10 cellular contexts compared by ENCODE assay signal in the genomic region with DNA sequence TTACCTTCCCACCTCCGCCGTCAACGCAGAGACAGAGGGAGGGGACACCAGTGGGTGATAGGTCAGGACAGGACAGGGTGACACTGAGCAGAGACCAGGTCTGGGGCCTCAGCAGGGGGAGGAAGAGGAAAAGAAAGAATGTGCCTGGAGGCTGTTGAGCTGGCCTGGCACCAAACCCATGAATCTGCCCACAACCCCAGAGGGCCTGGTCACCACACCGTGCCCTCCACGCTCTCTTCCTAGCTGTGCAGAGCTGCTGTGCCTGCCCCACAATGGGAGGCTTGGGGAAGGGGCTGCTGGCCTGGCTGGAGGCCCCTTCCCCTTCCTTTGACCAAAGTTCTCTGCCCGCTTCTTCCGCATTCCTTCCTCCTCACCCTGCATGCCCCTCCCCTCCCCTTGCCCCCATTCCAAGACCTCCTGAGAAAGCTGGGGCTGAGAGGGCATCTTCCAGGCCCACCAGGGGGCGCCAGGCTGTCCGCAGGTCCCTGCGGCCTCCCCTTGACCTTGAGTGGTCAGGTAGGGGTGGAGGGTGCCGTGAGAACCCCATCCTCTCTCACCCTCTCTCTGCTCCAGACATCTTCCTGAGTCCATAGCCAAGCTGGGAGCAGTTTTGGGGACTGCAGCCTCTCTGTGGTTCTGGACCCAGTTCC. TPM values are rescaled to one million over a fixed set of nuclear protein-coding genes. Genes with fewer than 3 reads are reported as not detected.
A peak's percentile ranks its signal among the peaks of the same experiment; 100 is the strongest.
DNase-seq lines count a peak whose midpoint lies in the region; ATAC-seq, FAIRE-seq and TF ChIP-seq lines count a peak whose summit lies in the region.
"Had no signal": no experiment of that assay in that cellular context is flagged by ENCODE, and none has a peak within 500 bp of the region (broad histone marks: within the 10 kb centered on the region; RNA-seq: fewer than 3 reads in every experiment).

No MANE protein-coding gene starts in this region.

- peaks cover 7% of the 10 kb centered on the region for H3K4me1 ChIP-seq in left ventricle myocardium inferior
- peaks cover 7% of the 10 kb centered on the region; the same call in 1 of the 2 replicates for H3K4me1 ChIP-seq in PC-3 (ENCODE audit: insufficient read depth, low read length)
- peaks cover 6 to 13% (median 10%) of the 10 kb centered on the region in 4 donors for H3K4me1 ChIP-seq in transverse colon
- no peaks in the 10 kb centered on the region for H3K4me1 ChIP-seq in kidney (ENCODE audit: control insufficient read depth in 1 of 2, insufficient read depth in 1 of 2, low read depth in 1 of 2, low read length in 2 of 2)

- H3K27ac ChIP-seq in left ventricle myocardium inferior (replicated peaks), result no peak overlapping the region
- no peak overlapping the region for H3K27ac ChIP-seq in PC-3 (ENCODE audit: low read length)
- H3K27ac ChIP-seq in transverse colon, result no peak overlapping the region
- H3K27ac ChIP-seq in kidney (ENCODE audit: low read depth in 2 of 2, low read length in 2 of 2), result no peak overlapping the region

- no peaks in the 10 kb centered on the region for H3K79me2 ChIP-seq in PC-3 (ENCODE audit: low read length)

- no peaks in the 10 kb centered on the region for H3K9me3 ChIP-seq in left ventricle myocardium inferior (replicated peaks)
- H3K9me3 ChIP-seq in PC-3 (ENCODE audit: low read length), result no peaks in the 10 kb centered on the region
- H3K9me3 ChIP-seq in transverse colon, result no peaks in the 10 kb centered on the region
- H3K9me3 ChIP-seq in kidney (ENCODE audit: control insufficient read depth in 1 of 2, low read length in 2 of 2), result no peaks in the 10 kb centered on the region

- ATAC-seq in Right ventricle myocardium superior (ENCODE audit: poor library complexity) (no peak), PC-3 (peak; percentile 31), esophagus mucosa (peak; percentile 7)

- H4K20me1 ChIP-seq in PC-3 (ENCODE audit: low read length), result no peaks in the 10 kb centered on the region

- no peak for TF ChIP-seq EP300 in transverse colon (IDR thresholded peaks at IDR 0.05; ENCODE audit: low read depth)

- TF ChIP-seq CTCF in left ventricle myocardium inferior (IDR thresholded peaks at IDR 0.05; ENCODE audit: borderline replicate concordance) (peak; percentile 44), PC-3 (conservative IDR thresholded peaks at IDR 0.05; ENCODE audit: low read depth, low read length) (peak; percentile 62), transverse colon (IDR thresholded peaks at IDR 0.05) (peak in 3 of 5 experiments; percentile 13 to 31 (median 16)), kidney (IDR thresholded peaks at IDR 0.05; ENCODE audit: borderline replicate concordance, extremely low read depth, insufficient read depth) (no peak)

- POLR2A ChIA-PET in PC-3 (lab: Charles Lee; ENCODE audit: unreplicated experiment), result no interaction called here

- 38% methylated on average over 11 of the region's 11 CpGs; no CpG with 5 or more reads in 1 of the 2 donors for WGBS in transverse colon (ENCODE audit: low coverage in 1 of 2), 2 donors

- no TSS peak for BruUV-seq in PC-3 (replicated peaks; lab: Mats Ljungman, UMichigan)

- intact Hi-C loops in left ventricle myocardium inferior (cut with micrococcal nuclease), result no loop called here
- intact Hi-C loops in Right ventricle myocardium superior (cut with DNase I), result no loop called here
- intact Hi-C loops in PC-3 (cut with micrococcal nuclease), result no loop called here
- intact Hi-C loops in transverse colon (cut with DNase I; ENCODE audit: low total_unique reads), result no loop called here
- intact Hi-C loops in kidney (cut with DNase I), result no loop called here

- no peak overlapping the region for H3K9ac ChIP-seq in PC-3 (ENCODE audit: low read length)
- H3K9ac ChIP-seq in kidney (ENCODE audit: low read length in 2 of 2), result no peak overlapping the region

- H3K4me2 ChIP-seq in PC-3 (ENCODE audit: low read length), result 0 out of 2 replicates have a peak overlapping the region, but pooled peaks have one; percentile 24

- DNase-seq in left ventricle myocardium inferior, result no peak
- no peak for DNase-seq in Right ventricle myocardium superior
- DNase-seq in PC-3, result peak; percentile 50
- no peak for DNase-seq in transverse colon
- no peak for DNase-seq in Kasumi-1 (lab: John Stamatoyannopoulos, UW)
- DNase-seq in kidney, result no peak
- DNase-seq in ureter (ENCODE audit: low spot score), result no peak
- DNase-seq: NCI-H1436 had no signal

- no peaks in the 10 kb centered on the region for H3F3A ChIP-seq in PC-3 (ENCODE audit: low read length, unreplicated experiment)

- H3K36me3 ChIP-seq in left ventricle myocardium inferior, result no peaks in the 10 kb centered on the region
- H3K36me3 ChIP-seq in PC-3 (ENCODE audit: low read depth, low read length), result no peaks in the 10 kb centered on the region
- no peaks in the 10 kb centered on the region for H3K36me3 ChIP-seq in transverse colon
- H3K36me3 ChIP-seq in kidney (ENCODE audit: control insufficient read depth in 1 of 2, insufficient read depth in 2 of 2, low read length in 2 of 2), result no peaks in the 10 kb centered on the region

- H3K27me3 ChIP-seq in left ventricle myocardium inferior (ENCODE audit: low read depth), result peaks cover 95% of the 10 kb centered on the region
- peaks cover 21% of the 10 kb centered on the region for H3K27me3 ChIP-seq in PC-3 (ENCODE audit: low read length)
- peaks cover 64% of the 10 kb centered on the region for H3K27me3 ChIP-seq in transverse colon

- TF ChIP-seq POLR2A in transverse colon (IDR thresholded peaks at IDR 0.05), result no peak

- H3K9me2 ChIP-seq in PC-3 (replicated peaks; ENCODE audit: low read length), result no peaks in the 10 kb centered on the region

- CTCF ChIA-PET in PC-3 (lab: Charles Lee), result interaction anchor here (0.6 kb wide), 1 partner anchor 227 kb away, joined by 3 read pairs; no protein-coding TSS in a partner anchor

- no peak for FAIRE-seq in kidney (lab: Jason Lieb, UNC)

- H2AFZ ChIP-seq in PC-3 (ENCODE audit: low read length), result no peak overlapping the region

- H3K4me3 ChIP-seq in left ventricle myocardium inferior (no peak overlapping the region), PC-3 (ENCODE audit: low read length) (no peak overlapping the region), transverse colon (no peak overlapping the region), kidney (ENCODE audit: low read length in 2 of 2) (no peak overlapping the region)

- in situ Hi-C loops in transverse colon (cut with MboI; ENCODE audit: low pct_ligation_motif_present in 1 of 4, low pct_unique_long_range_greater_than_20kb in 1 of 4, low sequenced_read_pairs in 3 of 4), result no loop called here

RNA-seq across cellular contexts. Expression of a gene that starts 11.0 kb away (rescaled TPM):
- total RNA-seq in left ventricle myocardium inferior (0.05 TPM), Right ventricle myocardium superior (0.03 TPM), PC-3 (2014; rRNA removed) (0.06 TPM in 1 of 2 replicates, not detected in the other), esophagus mucosa (0.08 TPM), transverse colon (1 to 10 TPM in 2 of 4 donors, under 1 TPM in 2; 0.14 to 1.1 (median 0.66) TPM), kidney (0.63 TPM), ureter (0.75 TPM)
- not detected for polyA plus RNA-seq in kidney (ENCODE audit: insufficient read depth, low read depth, low replicate concordance)
- total RNA-seq: myocyte had no signal

RNA-seq across cellular contexts. Expression of a gene that starts 27.0 kb away (rescaled TPM):
- total RNA-seq in left ventricle myocardium inferior, result 59.3 TPM
- 59.0 TPM for total RNA-seq in Right ventricle myocardium superior
- total RNA-seq in PC-3 (2014; rRNA removed), result 253 and 320 TPM in 2 replicates
- total RNA-seq in esophagus mucosa, result 40.7 TPM
- 100 to 1,000 TPM in 2 of 4 donors, 10 to 100 TPM in 2; 20.5 to 153 (median 97.8) TPM for total RNA-seq in transverse colon
- total RNA-seq in kidney, result 51.8 TPM
- 180 TPM for polyA plus RNA-seq in kidney (ENCODE audit: insufficient read depth, low read depth, low replicate concordance)
- total RNA-seq in ureter, result 43.2 TPM

RNA-seq across cellular contexts. Expression of a gene that starts 39.2 kb away (rescaled TPM):
- total RNA-seq in left ventricle myocardium inferior (193 TPM), Right ventricle myocardium superior (200 TPM), PC-3 (2014; rRNA removed) (230 and 240 TPM in 2 replicates), esophagus mucosa (375 TPM), transverse colon (100 to 1,000 TPM; 262 to 566 (median 339) TPM), kidney (261 TPM), ureter (381 TPM)
- 293 TPM for polyA plus RNA-seq in kidney (ENCODE audit: insufficient read depth, low read depth, low replicate concordance)

RNA-seq across cellular contexts. Expression of a gene that starts 57.5 kb away (rescaled TPM):
- total RNA-seq in left ventricle myocardium inferior (15.5 TPM), Right ventricle myocardium superior (16.7 TPM), PC-3 (2014; rRNA removed) (22.1 and 23.2 TPM in 2 replicates), esophagus mucosa (16.7 TPM), transverse colon (10 to 100 TPM; 11.5 to 31.0 (median 25.6) TPM), kidney (27.9 TPM), ureter (30.1 TPM)
- polyA plus RNA-seq in kidney (ENCODE audit: insufficient read depth, low read depth, low replicate concordance), result 13.0 TPM
